20 cellular contexts compared by ENCODE assay signal in genomic region chr15:69749274-69749673, GRCh38.
DNase-seq lines count a peak whose midpoint lies in the region; ATAC-seq and TF ChIP-seq lines count a peak whose summit lies in the region.
"Had no signal": no experiment of that assay in that cellular context is flagged by ENCODE, and none has a peak within 500 bp of the region (broad histone marks: within the 10 kb centered on the region; RNA-seq: fewer than 3 reads in every experiment).

No MANE protein-coding gene starts in this region.

- H3K4me2 ChIP-seq in OCI-LY1 (ENCODE audit: low read length) = no peak overlapping the region
- H3K4me2 ChIP-seq: A549; BLaER1 treated with 17β-estradiol and CSF1 and Interleukin-3, amounts not matched to agents 10 nM and 100 nM; GM23338 had no signal

- H3K27ac ChIP-seq in OCI-LY1 (ENCODE audit: low read depth, low read length, poor library complexity, severe bottlenecking) = peak overlapping the region; percentile 49
- no peak overlapping the region for H3K27ac ChIP-seq in thyroid gland
- H3K27ac ChIP-seq: A549; BLaER1 treated with 17β-estradiol and CSF1 and Interleukin-3, amounts not matched to agents 10 nM and 100 nM had no signal

- H3K9ac ChIP-seq in OCI-LY1 (ENCODE audit: low read length) = no peak overlapping the region
- H3K9ac ChIP-seq: BLaER1 treated with 17β-estradiol and CSF1 and Interleukin-3, amounts not matched to agents 10 nM and 100 nM had no signal

- H3K36me3 ChIP-seq in OCI-LY1 (ENCODE audit: insufficient read depth, low read length) = peaks cover 14% of the 10 kb centered on the region; the same call in 1 of the 2 replicates
- no peaks in the 10 kb centered on the region for H3K36me3 ChIP-seq in thyroid gland
- H3K36me3 ChIP-seq: BE2C; BLaER1 treated with 17β-estradiol and CSF1 and Interleukin-3, amounts not matched to agents 10 nM and 100 nM had no signal

- H3K4me1 ChIP-seq in OCI-LY1 (ENCODE audit: insufficient read depth, low read length, severe bottlenecking) (peaks cover 27% of the 10 kb centered on the region), thyroid gland (no peaks in the 10 kb centered on the region)
- H3K4me1 ChIP-seq: A549, BE2C had no signal

- H3K36me3 Mint-ChIP-seq in activated naive CD4-positive, alpha-beta T cell treated with anti-CD3 and anti-CD28 coated beads for 36 hours (ENCODE audit: low read depth) = peaks cover 12% of the 10 kb centered on the region

- H3K9me3 Mint-ChIP-seq in activated naive CD4-positive, alpha-beta T cell treated with anti-CD3 and anti-CD28 coated beads for 36 hours = peaks cover 11% of the 10 kb centered on the region
- H3K9me3 Mint-ChIP-seq: CD4-positive, alpha-beta T cell had no signal

- H3K9me3 ChIP-seq in OCI-LY1 (ENCODE audit: low read length) (peaks cover 11% of the 10 kb centered on the region), thyroid gland (no peaks in the 10 kb centered on the region)
- H3K9me3 ChIP-seq: BE2C had no signal

- H3K9me2 ChIP-seq in OCI-LY1 (ENCODE audit: low read depth, low read length) = no peaks in the 10 kb centered on the region

- no peaks in the 10 kb centered on the region for H3K79me2 ChIP-seq in OCI-LY1 (ENCODE audit: insufficient read depth, low read length)

- WGBS in thyroid gland, 2 donors = 83 to 85% methylated on average over 4 of the region's 4 CpGs

- H3K27me3 ChIP-seq in OCI-LY1 (ENCODE audit: insufficient read depth, low read length) = no peaks in the 10 kb centered on the region
- H3K27me3 ChIP-seq in thyroid gland = no peaks in the 10 kb centered on the region
- H3K27me3 ChIP-seq: BE2C had no signal

- H3K27me3 Mint-ChIP-seq in activated naive CD4-positive, alpha-beta T cell treated with anti-CD3 and anti-CD28 coated beads for 36 hours (ENCODE audit: low read depth) = peaks cover 10% of the 10 kb centered on the region

- intact Hi-C loops in activated naive CD4-positive, alpha-beta T cell treated with anti-CD3 and anti-CD28 coated beads for 36 hours (cut with micrococcal nuclease) = no loop called here
- intact Hi-C loops in thyroid gland (cut with DNase I) = no loop called here

- H4K20me1 ChIP-seq in OCI-LY1 (ENCODE audit: insufficient read depth, low read length) = no peaks in the 10 kb centered on the region

- H3K4me3 Mint-ChIP-seq in activated naive CD4-positive, alpha-beta T cell treated with anti-CD3 and anti-CD28 coated beads for 36 hours = no peak overlapping the region
- H3K4me3 Mint-ChIP-seq: CD14-positive monocyte; CD4-positive, alpha-beta T cell; CD8-positive, alpha-beta memory T cell; GM23338; H9 had no signal

- CTCF ChIA-PET in activated naive CD4-positive, alpha-beta T cell treated with anti-CD3 and anti-CD28 coated beads for 36 hours (lab: Charles Lee) = interaction anchor here (0.6 to 3.1 kb wide), 6 partner anchors 9 to 718 kb away, joined by 3 to 8 read pairs (median 3); no protein-coding TSS in a partner anchor

- no peak overlapping the region for H3K27ac Mint-ChIP-seq in activated naive CD4-positive, alpha-beta T cell treated with anti-CD3 and anti-CD28 coated beads for 36 hours
- H3K27ac Mint-ChIP-seq: CD4-positive, alpha-beta T cell; CD8-positive, alpha-beta memory T cell; GM23338 had no signal

- ATAC-seq in HG03521 (IDR thresholded peaks at IDR 0.05; ENCODE audit: unreplicated experiment) = no peak
- ATAC-seq: GM23338 had no signal

- H2AFZ ChIP-seq in OCI-LY1 (ENCODE audit: low read length) = no peak overlapping the region
- H2AFZ ChIP-seq: GM23338 had no signal

- no peak overlapping the region for H3K4me3 ChIP-seq in OCI-LY1 (ENCODE audit: low read depth, low read length, poor library complexity, severe bottlenecking)
- H3K4me3 ChIP-seq in thyroid gland (replicated peaks in 1 of 3) = no peak overlapping the region
- H3K4me3 ChIP-seq: A549; BLaER1 treated with 17β-estradiol and CSF1 and Interleukin-3, amounts not matched to agents 10 nM and 100 nM; GM12878; GM23338 had no signal

- H3K4me1 Mint-ChIP-seq in activated naive CD4-positive, alpha-beta T cell treated with anti-CD3 and anti-CD28 coated beads for 36 hours (ENCODE audit: low read depth) = peaks cover 55% of the 10 kb centered on the region

- TF ChIP-seq POLR2A in thyroid gland (IDR thresholded peaks at IDR 0.05) = no peak

- DNase-seq in activated CD8-positive, alpha-beta memory T cell treated with anti-CD3 and anti-CD28 coated beads for 24 hours = peak; percentile 56
- no peak for DNase-seq in activated CD8-positive, alpha-beta memory T cell treated with anti-CD3 and anti-CD28 coated beads, Interleukin-2, amount 50 U/mL, for 48 hours
- peak; percentile 12 for DNase-seq in stimulated activated CD8-positive, alpha-beta memory T cell treated with anti-CD3 and anti-CD28 coated beads, Interleukin-4, amount 100 ng/mL, for 48 hours
- DNase-seq in activated naive CD4-positive, alpha-beta T cell treated with anti-CD3 and anti-CD28 coated beads for 36 hours = no peak
- no peak for DNase-seq in thyroid gland
- DNase-seq: 8988T; BE2C; CD4-positive, alpha-beta T cell; CD8-positive, alpha-beta memory T cell; DMS79; EL; GDM1; H9 had no signal

- no peak for TF ChIP-seq CTCF in OCI-LY1 (IDR thresholded peaks at IDR 0.05; ENCODE audit: low read length)
- TF ChIP-seq CTCF in thyroid gland (IDR thresholded peaks at IDR 0.05) = no peak

- H3F3A ChIP-seq in OCI-LY1 (ENCODE audit: insufficient read depth, low read length) = no peaks in the 10 kb centered on the region

Comparison
In these comparisons a context has a peak if more than half of its experiments do, and no peak if none do; other contexts are left out.
1. DNase-seq: peak in activated CD8-positive, alpha-beta memory T cell treated with anti-CD3 and anti-CD28 coated beads for 24 hours (single experiment) and stimulated activated CD8-positive, alpha-beta memory T cell treated with anti-CD3 and anti-CD28 coated beads, Interleukin-4, amount 100 ng/mL, for 48 hours (single experiment); none in activated CD8-positive, alpha-beta memory T cell treated with anti-CD3 and anti-CD28 coated beads, Interleukin-2, amount 50 U/mL, for 48 hours (single experiment), activated naive CD4-positive, alpha-beta T cell treated with anti-CD3 and anti-CD28 coated beads for 36 hours (single experiment) and thyroid gland (0 of 2).